1 cellular context compared by ENCODE assay signal in the genomic region with DNA sequence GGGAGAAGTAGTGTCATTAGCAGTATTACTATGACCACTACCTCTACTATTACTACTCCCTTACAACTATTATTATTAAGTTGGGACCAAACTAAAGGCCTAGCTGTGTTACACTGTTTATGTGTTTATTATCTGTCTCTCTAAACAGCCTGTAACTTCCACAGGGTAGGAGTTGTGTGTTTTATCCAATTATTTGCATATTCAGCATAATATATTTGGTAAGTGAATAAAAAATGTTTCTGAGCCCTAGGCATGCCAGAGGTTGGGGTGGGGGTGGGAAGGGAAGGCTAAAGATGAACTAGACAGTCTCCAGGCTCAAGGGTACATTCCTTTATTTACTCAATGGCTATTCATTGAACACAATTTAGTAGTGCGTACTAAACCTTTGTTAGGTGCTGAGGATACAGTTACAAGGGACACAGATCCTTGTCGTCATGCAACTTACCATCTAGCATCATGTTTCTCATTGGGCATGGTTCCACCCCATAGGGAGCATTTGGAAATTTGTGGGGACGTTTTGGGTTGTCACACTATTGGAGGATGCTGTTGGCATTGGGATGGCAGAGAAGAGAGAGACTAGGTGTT.
TF ChIP-seq lines count a peak whose summit lies in the region.

No MANE protein-coding gene starts in this region.

TF ChIP-seq in HepG2, 621 proteins besides CTCF, POLR2A, EP300 and RAD21 (continued from another document and continues in another):
- TF ChIP-seq, protein P1, sequence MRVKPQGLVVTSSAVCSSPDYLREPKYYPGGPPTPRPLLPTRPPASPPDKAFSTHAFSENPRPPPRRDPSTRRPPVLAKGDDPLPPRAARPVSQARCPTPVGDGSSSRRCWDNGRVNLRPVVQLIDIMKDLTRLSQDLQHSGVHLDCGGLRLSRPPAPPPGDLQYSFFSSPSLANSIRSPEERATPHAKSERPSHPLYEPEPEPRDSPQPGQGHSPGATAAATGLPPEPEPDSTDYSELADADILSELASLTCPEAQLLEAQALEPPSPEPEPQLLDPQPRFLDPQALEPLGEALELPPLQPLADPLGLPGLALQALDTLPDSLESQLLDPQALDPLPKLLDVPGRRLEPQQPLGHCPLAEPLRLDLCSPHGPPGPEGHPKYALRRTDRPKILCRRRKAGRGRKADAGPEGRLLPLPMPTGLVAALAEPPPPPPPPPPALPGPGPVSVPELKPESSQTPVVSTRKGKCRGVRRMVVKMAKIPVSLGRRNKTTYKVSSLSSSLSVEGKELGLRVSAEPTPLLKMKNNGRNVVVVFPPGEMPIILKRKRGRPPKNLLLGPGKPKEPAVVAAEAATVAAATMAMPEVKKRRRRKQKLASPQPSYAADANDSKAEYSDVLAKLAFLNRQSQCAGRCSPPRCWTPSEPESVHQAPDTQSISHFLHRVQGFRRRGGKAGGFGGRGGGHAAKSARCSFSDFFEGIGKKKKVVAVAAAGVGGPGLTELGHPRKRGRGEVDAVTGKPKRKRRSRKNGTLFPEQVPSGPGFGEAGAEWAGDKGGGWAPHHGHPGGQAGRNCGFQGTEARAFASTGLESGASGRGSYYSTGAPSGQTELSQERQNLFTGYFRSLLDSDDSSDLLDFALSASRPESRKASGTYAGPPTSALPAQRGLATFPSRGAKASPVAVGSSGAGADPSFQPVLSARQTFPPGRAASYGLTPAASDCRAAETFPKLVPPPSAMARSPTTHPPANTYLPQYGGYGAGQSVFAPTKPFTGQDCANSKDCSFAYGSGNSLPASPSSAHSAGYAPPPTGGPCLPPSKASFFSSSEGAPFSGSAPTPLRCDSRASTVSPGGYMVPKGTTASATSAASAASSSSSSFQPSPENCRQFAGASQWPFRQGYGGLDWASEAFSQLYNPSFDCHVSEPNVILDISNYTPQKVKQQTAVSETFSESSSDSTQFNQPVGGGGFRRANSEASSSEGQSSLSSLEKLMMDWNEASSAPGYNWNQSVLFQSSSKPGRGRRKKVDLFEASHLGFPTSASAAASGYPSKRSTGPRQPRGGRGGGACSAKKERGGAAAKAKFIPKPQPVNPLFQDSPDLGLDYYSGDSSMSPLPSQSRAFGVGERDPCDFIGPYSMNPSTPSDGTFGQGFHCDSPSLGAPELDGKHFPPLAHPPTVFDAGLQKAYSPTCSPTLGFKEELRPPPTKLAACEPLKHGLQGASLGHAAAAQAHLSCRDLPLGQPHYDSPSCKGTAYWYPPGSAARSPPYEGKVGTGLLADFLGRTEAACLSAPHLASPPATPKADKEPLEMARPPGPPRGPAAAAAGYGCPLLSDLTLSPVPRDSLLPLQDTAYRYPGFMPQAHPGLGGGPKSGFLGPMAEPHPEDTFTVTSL (CRISPR knock-in tag; IDR thresholded peaks at IDR 0.05; ENCODE audit: borderline replicate concordance), result peak; percentile 80; the same call in 1 of the 2 replicates
- TF ChIP-seq MBD4 (IDR thresholded peaks at IDR 0.05; ENCODE audit: borderline replicate concordance, low read length) (no peak), MED1 (CRISPR knock-in tag; IDR thresholded peaks at IDR 0.05) (peak; percentile 28; the same call in 1 of the 2 replicates), HMG20B (CRISPR knock-in tag; conservative IDR thresholded peaks at IDR 0.05) (no peak), HNRNPLL (IDR thresholded peaks at IDR 0.05; ENCODE audit: low read depth, low read length, poor library complexity, severe bottlenecking) (no peak), ZNF331 (CRISPR knock-in tag; IDR thresholded peaks at IDR 0.05) (no peak), ZNF772 (CRISPR knock-in tag; IDR thresholded peaks at IDR 0.05) (0 out of 2 replicates have a peak, but pooled peaks have one; percentile 18), ARID2 (CRISPR knock-in tag; IDR thresholded peaks at IDR 0.05; ENCODE audit: borderline replicate concordance) (no peak), CBFB (CRISPR knock-in tag; IDR thresholded peaks at IDR 0.05) (no peak), KDM6A (CRISPR knock-in tag; IDR thresholded peaks at IDR 0.05; ENCODE audit: low read depth) (0 out of 2 replicates have a peak, but pooled peaks have one; percentile 34), ZNF776 (CRISPR knock-in tag; IDR thresholded peaks at IDR 0.05) (no peak), ZNF543 (CRISPR knock-in tag; IDR thresholded peaks at IDR 0.05) (no peak), MXD4 (CRISPR knock-in tag; IDR thresholded peaks at IDR 0.05) (no peak), FOXK1 (CRISPR knock-in tag; IDR thresholded peaks at IDR 0.05; ENCODE audit: borderline replicate concordance, low read depth) (no peak), MZF1 (CRISPR knock-in tag; IDR thresholded peaks at IDR 0.05; ENCODE audit: borderline replicate concordance) (no peak), ZNF432 (CRISPR knock-in tag; IDR thresholded peaks at IDR 0.05; ENCODE audit: borderline replicate concordance) (no peak), ONECUT2 (CRISPR knock-in tag; IDR thresholded peaks at IDR 0.05) (no peak), PRPF4 (IDR thresholded peaks at IDR 0.05; ENCODE audit: low read depth, low read length, poor library complexity, severe bottlenecking) (no peak), ZNF674 (CRISPR knock-in tag; IDR thresholded peaks at IDR 0.05; ENCODE audit: low read depth) (no peak), FOXA1 (IDR thresholded peaks at IDR 0.05) (no peak), FOXA1 (CRISPR knock-in tag; IDR thresholded peaks at IDR 0.05) (peak; percentile 60; the same call in 1 of the 2 replicates), BORCS8-MEF2B (CRISPR knock-in tag; IDR thresholded peaks at IDR 0.05) (no peak), ZNF207 (IDR thresholded peaks at IDR 0.05; ENCODE audit: borderline replicate concordance) (no peak)
- TF ChIP-seq, protein P2, sequence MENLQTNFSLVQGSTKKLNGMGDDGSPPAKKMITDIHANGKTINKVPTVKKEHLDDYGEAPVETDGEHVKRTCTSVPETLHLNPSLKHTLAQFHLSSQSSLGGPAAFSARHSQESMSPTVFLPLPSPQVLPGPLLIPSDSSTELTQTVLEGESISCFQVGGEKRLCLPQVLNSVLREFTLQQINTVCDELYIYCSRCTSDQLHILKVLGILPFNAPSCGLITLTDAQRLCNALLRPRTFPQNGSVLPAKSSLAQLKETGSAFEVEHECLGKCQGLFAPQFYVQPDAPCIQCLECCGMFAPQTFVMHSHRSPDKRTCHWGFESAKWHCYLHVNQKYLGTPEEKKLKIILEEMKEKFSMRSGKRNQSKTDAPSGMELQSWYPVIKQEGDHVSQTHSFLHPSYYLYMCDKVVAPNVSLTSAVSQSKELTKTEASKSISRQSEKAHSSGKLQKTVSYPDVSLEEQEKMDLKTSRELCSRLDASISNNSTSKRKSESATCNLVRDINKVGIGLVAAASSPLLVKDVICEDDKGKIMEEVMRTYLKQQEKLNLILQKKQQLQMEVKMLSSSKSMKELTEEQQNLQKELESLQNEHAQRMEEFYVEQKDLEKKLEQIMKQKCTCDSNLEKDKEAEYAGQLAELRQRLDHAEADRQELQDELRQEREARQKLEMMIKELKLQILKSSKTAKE (CRISPR knock-in tag; IDR thresholded peaks at IDR 0.05; ENCODE audit: borderline replicate concordance), result no peak
- TF ChIP-seq, protein P3, sequence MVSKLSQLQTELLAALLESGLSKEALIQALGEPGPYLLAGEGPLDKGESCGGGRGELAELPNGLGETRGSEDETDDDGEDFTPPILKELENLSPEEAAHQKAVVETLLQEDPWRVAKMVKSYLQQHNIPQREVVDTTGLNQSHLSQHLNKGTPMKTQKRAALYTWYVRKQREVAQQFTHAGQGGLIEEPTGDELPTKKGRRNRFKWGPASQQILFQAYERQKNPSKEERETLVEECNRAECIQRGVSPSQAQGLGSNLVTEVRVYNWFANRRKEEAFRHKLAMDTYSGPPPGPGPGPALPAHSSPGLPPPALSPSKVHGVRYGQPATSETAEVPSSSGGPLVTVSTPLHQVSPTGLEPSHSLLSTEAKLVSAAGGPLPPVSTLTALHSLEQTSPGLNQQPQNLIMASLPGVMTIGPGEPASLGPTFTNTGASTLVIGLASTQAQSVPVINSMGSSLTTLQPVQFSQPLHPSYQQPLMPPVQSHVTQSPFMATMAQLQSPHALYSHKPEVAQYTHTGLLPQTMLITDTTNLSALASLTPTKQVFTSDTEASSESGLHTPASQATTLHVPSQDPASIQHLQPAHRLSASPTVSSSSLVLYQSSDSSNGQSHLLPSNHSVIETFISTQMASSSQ (IDR thresholded peaks at IDR 0.05; ENCODE audit: low read depth), result peak; percentile 82
- TF ChIP-seq, protein P3 (CRISPR knock-in tag; IDR thresholded peaks at IDR 0.05; ENCODE audit: borderline replicate concordance), result peak; percentile 67; the same call in 1 of the 2 replicates
- TF ChIP-seq, protein P4, sequence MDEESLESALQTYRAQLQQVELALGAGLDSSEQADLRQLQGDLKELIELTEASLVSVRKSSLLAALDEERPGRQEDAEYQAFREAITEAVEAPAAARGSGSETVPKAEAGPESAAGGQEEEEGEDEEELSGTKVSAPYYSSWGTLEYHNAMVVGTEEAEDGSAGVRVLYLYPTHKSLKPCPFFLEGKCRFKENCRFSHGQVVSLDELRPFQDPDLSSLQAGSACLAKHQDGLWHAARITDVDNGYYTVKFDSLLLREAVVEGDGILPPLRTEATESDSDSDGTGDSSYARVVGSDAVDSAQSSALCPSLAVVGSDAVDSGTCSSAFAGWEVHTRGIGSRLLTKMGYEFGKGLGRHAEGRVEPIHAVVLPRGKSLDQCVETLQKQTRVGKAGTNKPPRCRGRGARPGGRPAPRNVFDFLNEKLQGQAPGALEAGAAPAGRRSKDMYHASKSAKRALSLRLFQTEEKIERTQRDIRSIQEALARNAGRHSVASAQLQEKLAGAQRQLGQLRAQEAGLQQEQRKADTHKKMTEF (CRISPR knock-in tag; IDR thresholded peaks at IDR 0.05), result no peak
- TF ChIP-seq, protein P5, sequence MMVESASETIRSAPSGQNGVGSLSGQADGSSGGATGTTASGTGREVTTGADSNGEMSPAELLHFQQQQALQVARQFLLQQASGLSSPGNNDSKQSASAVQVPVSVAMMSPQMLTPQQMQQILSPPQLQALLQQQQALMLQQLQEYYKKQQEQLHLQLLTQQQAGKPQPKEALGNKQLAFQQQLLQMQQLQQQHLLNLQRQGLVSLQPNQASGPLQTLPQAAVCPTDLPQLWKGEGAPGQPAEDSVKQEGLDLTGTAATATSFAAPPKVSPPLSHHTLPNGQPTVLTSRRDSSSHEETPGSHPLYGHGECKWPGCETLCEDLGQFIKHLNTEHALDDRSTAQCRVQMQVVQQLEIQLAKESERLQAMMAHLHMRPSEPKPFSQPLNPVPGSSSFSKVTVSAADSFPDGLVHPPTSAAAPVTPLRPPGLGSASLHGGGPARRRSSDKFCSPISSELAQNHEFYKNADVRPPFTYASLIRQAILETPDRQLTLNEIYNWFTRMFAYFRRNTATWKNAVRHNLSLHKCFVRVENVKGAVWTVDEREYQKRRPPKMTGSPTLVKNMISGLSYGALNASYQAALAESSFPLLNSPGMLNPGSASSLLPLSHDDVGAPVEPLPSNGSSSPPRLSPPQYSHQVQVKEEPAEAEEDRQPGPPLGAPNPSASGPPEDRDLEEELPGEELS (CRISPR knock-in tag; IDR thresholded peaks at IDR 0.05), result 0 out of 2 replicates have a peak, but pooled peaks have one; percentile 16
- TF ChIP-seq, protein P6, sequence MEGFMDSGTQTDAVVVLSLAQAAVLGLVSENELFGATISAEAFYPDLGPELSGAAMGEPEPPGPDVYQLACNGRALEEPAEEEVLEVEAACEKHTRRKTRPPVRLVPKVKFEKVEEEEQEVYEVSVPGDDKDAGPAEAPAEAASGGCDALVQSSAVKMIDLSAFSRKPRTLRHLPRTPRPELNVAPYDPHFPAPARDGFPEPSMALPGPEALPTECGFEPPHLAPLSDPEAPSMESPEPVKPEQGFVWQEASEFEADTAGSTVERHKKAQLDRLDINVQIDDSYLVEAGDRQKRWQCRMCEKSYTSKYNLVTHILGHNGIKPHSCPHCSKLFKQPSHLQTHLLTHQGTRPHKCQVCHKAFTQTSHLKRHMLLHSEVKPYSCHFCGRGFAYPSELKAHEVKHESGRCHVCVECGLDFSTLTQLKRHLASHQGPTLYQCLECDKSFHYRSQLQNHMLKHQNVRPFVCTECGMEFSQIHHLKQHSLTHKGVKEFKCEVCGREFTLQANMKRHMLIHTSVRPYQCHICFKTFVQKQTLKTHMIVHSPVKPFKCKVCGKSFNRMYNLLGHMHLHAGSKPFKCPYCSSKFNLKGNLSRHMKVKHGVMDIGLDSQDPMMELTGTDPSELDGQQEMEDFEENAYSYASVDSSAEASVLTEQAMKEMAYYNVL (CRISPR knock-in tag; IDR thresholded peaks at IDR 0.05; ENCODE audit: borderline replicate concordance), result no peak
- TF ChIP-seq, protein P7, sequence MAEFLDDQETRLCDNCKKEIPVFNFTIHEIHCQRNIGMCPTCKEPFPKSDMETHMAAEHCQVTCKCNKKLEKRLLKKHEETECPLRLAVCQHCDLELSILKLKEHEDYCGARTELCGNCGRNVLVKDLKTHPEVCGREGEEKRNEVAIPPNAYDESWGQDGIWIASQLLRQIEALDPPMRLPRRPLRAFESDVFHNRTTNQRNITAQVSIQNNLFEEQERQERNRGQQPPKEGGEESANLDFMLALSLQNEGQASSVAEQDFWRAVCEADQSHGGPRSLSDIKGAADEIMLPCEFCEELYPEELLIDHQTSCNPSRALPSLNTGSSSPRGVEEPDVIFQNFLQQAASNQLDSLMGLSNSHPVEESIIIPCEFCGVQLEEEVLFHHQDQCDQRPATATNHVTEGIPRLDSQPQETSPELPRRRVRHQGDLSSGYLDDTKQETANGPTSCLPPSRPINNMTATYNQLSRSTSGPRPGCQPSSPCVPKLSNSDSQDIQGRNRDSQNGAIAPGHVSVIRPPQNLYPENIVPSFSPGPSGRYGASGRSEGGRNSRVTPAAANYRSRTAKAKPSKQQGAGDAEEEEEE (CRISPR knock-in tag; IDR thresholded peaks at IDR 0.05; ENCODE audit: borderline replicate concordance), result no peak
- TF ChIP-seq, protein P8, sequence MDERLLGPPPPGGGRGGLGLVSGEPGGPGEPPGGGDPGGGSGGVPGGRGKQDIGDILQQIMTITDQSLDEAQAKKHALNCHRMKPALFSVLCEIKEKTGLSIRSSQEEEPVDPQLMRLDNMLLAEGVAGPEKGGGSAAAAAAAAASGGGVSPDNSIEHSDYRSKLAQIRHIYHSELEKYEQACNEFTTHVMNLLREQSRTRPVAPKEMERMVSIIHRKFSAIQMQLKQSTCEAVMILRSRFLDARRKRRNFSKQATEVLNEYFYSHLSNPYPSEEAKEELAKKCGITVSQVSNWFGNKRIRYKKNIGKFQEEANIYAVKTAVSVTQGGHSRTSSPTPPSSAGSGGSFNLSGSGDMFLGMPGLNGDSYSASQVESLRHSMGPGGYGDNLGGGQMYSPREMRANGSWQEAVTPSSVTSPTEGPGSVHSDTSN (CRISPR knock-in tag; IDR thresholded peaks at IDR 0.05), result no peak
